Comparison of ENCODE assay signal across 8 cellular contexts in the genomic region with DNA sequence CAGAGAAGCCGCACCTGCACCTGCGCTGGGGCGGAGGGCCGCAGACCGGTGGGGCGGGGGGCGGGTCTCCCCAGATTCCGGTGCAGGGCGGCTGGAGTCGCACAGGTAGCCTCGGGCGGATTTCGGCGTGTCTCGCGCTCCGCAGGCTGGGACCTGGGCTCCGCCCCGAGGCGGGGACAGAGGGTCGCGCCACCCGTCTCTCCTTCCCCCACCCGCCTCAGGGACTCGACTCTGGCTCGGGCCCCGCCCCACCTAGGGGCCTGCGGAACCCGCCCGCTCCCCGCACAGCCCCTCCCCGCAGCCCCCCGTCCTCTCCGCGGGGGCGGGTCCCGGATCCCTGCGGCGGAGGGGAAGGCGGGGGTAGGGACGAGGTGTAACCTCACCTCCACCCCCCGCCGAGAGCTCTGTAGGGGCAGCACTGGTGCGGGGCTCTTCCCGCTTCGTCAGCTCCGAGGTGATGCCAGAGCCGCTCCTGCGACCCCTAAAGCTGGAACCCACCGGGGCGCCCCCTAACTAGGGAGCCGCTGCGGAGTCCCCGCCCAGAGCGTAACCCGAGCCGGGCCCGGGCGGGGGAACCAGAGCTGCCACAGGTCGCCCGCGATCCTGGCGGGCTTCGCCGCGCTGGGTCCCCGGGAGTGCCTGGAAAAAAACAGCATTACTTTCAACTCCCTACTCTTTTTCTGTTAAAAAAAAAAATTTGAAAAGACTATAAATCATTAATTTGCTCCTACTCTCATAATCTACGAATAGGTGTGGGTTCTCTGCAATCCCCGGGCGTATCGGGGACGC. TPM values are rescaled to one million over a fixed set of nuclear protein-coding genes. Genes with fewer than 3 reads are reported as not detected.
A peak's percentile ranks its signal among the peaks of the same experiment; 100 is the strongest.
DNase-seq lines count a peak whose midpoint lies in the region; ATAC-seq and TF ChIP-seq lines count a peak whose summit lies in the region.

A gene with protein sequence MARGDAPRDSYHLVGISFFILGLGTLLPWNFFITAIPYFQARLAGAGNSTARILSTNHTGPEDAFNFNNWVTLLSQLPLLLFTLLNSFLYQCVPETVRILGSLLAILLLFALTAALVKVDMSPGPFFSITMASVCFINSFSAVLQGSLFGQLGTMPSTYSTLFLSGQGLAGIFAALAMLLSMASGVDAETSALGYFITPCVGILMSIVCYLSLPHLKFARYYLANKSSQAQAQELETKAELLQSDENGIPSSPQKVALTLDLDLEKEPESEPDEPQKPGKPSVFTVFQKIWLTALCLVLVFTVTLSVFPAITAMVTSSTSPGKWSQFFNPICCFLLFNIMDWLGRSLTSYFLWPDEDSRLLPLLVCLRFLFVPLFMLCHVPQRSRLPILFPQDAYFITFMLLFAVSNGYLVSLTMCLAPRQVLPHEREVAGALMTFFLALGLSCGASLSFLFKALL (minus strand): TSS at position 134 of the 789 bp plus-strand sequence. CDS start 169 bp downstream, outside the sequence.

- H3K9me3 ChIP-seq in BE2C (no peaks in the 10 kb centered on the region), Panc1 (ENCODE audit: control insufficient read depth, insufficient read depth, low read depth, low read length) (no peaks in the 10 kb centered on the region), trophoblast cell (ENCODE audit: insufficient read depth, low read depth, low read length) (no peaks in the 10 kb centered on the region), transverse colon (no peaks in the 10 kb centered on the region)

- CTCF ChIA-PET in Panc1 (lab: Charles Lee) = no interaction called here

- H2BK5ac ChIP-seq in trophoblast cell (ENCODE audit: low read depth, low read length, poor library complexity) = peak within 1 kb of the TSS; percentile 98

- H3K4me1 ChIP-seq in BE2C = no peaks in the 10 kb centered on the region
- peaks cover 15% of the 10 kb centered on the region; the same call in 1 of the 2 replicates for H3K4me1 ChIP-seq in Panc1 (ENCODE audit: control insufficient read depth, insufficient read depth, low read length)
- H3K4me1 ChIP-seq in trophoblast cell (ENCODE audit: control insufficient read depth in 1 of 2, insufficient read depth in 2 of 2, low read length in 2 of 2) = peaks cover 11% of the 10 kb centered on the region in 2 experiments
- peaks cover 0 to 28% (median 17%) of the 10 kb centered on the region in 4 donors for H3K4me1 ChIP-seq in transverse colon

- H3K18ac ChIP-seq in trophoblast cell (ENCODE audit: low read length) = peak within 1 kb of the TSS; percentile 93

- H2AFZ ChIP-seq in trophoblast cell (ENCODE audit: insufficient read depth, low read length, poor library complexity) = peak within 1 kb of the TSS; percentile 89

- TF ChIP-seq EP300 in transverse colon (IDR thresholded peaks at IDR 0.05; ENCODE audit: low read depth) = no peak

- peak within 1 kb of the TSS; percentile 85 for H4K8ac ChIP-seq in trophoblast cell (ENCODE audit: low read depth, low read length)

- WGBS in trophoblast cell (ENCODE audit: extremely low coverage, insufficient coverage, insufficient read length) = no CpG with 5 or more reads among the region's 72 CpGs
- WGBS in transverse colon (ENCODE audit: low coverage in 1 of 2), 2 donors = 0 to 1% methylated on average over 6 to 44 of the region's 72 CpGs

- peak; percentile 39 for ATAC-seq in GM21367 (IDR thresholded peaks at IDR 0.05; ENCODE audit: unreplicated experiment)
- peak; percentile 87 for ATAC-seq in Panc1

- peak within 1 kb of the TSS; percentile 97 for H4K91ac ChIP-seq in trophoblast cell (ENCODE audit: low read depth, low read length)

- H3K27ac ChIP-seq in Panc1 (ENCODE audit: low read length) (peak within 1 kb of the TSS; percentile 92), trophoblast cell (ENCODE audit: low read depth, low read length) (peak within 1 kb of the TSS; percentile 94), transverse colon (peak within 1 kb of the TSS; percentile 79 to 89 (median 84))

- H3K27me3 ChIP-seq in BE2C = no peaks in the 10 kb centered on the region
- H3K27me3 ChIP-seq in Panc1 (ENCODE audit: control insufficient read depth, insufficient read depth, low read length) = no peaks in the 10 kb centered on the region
- no peaks in the 10 kb centered on the region for H3K27me3 ChIP-seq in trophoblast cell (ENCODE audit: insufficient read depth, low read length)
- H3K27me3 ChIP-seq in transverse colon = peaks cover 35% of the 10 kb centered on the region

- in situ Hi-C loops in KBM-7 (cut with MboI; ENCODE audit: low pct_unique_long_range_greater_than_20kb, low sequenced_read_pairs) = no loop called here
- in situ Hi-C loops in Panc1 (cut with HindIII; ENCODE audit: low pct_unique_long_range_greater_than_20kb, low sequenced_read_pairs) = no loop called here
- in situ Hi-C loops in transverse colon (cut with MboI; ENCODE audit: low pct_ligation_motif_present in 1 of 4, low pct_unique_long_range_greater_than_20kb in 1 of 4, low sequenced_read_pairs in 3 of 4) = no loop called here

- H3K79me1 ChIP-seq in trophoblast cell (ENCODE audit: low read length) = peaks cover 16% of the 10 kb centered on the region

- BruUV-seq in Panc1 (replicated peaks; lab: Mats Ljungman, UMichigan) = no TSS peak

- peaks cover 10% of the 10 kb centered on the region for H3K79me2 ChIP-seq in trophoblast cell (ENCODE audit: control insufficient read depth, insufficient read depth, low read length, poor library complexity)

- peaks cover 10% of the 10 kb centered on the region for H3K36me3 ChIP-seq in BE2C
- H3K36me3 ChIP-seq in Panc1 (ENCODE audit: control insufficient read depth, insufficient read depth, low read length) = no peaks in the 10 kb centered on the region
- peaks cover 19% of the 10 kb centered on the region in 2 experiments for H3K36me3 ChIP-seq in trophoblast cell (ENCODE audit: control insufficient read depth in 1 of 2, insufficient read depth in 2 of 2, low read length in 2 of 2)
- no peaks in the 10 kb centered on the region for H3K36me3 ChIP-seq in transverse colon

- peak; percentile 39 for TF ChIP-seq POLR2A in transverse colon (IDR thresholded peaks at IDR 0.05)

- H3K4ac ChIP-seq in trophoblast cell (ENCODE audit: low read depth, low read length) = peak within 1 kb of the TSS; percentile 67

- peak within 1 kb of the TSS; percentile 61 for H2AK5ac ChIP-seq in trophoblast cell (ENCODE audit: low read length)

- TF ChIP-seq CTCF in BE2C (IDR thresholded peaks at IDR 0.05; ENCODE audit: low read depth, low read length) (no peak), Panc1 (IDR thresholded peaks at IDR 0.05) (no peak), transverse colon (IDR thresholded peaks at IDR 0.05) (no peak)

- intact Hi-C loops in Panc1 (cut with micrococcal nuclease; ENCODE audit: unreplicated experiment) (no loop called here), transverse colon (cut with DNase I; ENCODE audit: low total_unique reads) (no loop called here)

- POLR2A ChIA-PET in Panc1 (lab: Charles Lee) = interaction anchor here (0.5 to 0.6 kb wide), 2 partner anchors 48 to 377 kb away, joined by 4 to 5 read pairs; no protein-coding TSS in a partner anchor

- peak within 1 kb of the TSS; percentile 85 for H3K4me3 ChIP-seq in BE2C (ENCODE audit: low read depth, low read length)
- peak within 1 kb of the TSS; percentile 63 to 92 for H3K4me3 ChIP-seq in Panc1 (ENCODE audit: low read depth in 2 of 2, low read length in 2 of 2)
- H3K4me3 ChIP-seq in trophoblast cell (ENCODE audit: low read depth, low read length) = peak within 1 kb of the TSS; percentile 91
- H3K4me3 ChIP-seq in transverse colon = peak within 1 kb of the TSS; percentile 48 to 71 (median 66)

- H3K23ac ChIP-seq in trophoblast cell (ENCODE audit: low read length) = no peak within 1 kb of the TSS

- H3K14ac ChIP-seq in trophoblast cell (ENCODE audit: low read length) = peak within 1 kb of the TSS; percentile 89

- H2BK120ac ChIP-seq in trophoblast cell (ENCODE audit: insufficient read depth, low read length, poor library complexity) = peak within 1 kb of the TSS; percentile 92

- DNase-seq in BE2C (peak; percentile 90), KBM-7 (peak; percentile 87), Panc1 (ENCODE audit: low read depth, low spot score) (no peak), glomerular visceral epithelial cell (ENCODE audit: extremely low spot score) (peak; percentile 31), trophoblast cell (peak; percentile 76 to 89), transverse colon (peak; percentile 88)
- DNase-seq in activated T-helper 9 cell treated with anti-CD3 and anti-CD28 coated beads, Interleukin-2, amount 50 U/mL, for 16 hours (ENCODE audit: low read depth) = peak; percentile 69

- peak within 1 kb of the TSS; percentile 94 for H3K4me2 ChIP-seq in trophoblast cell (ENCODE audit: low read length)

- peak within 1 kb of the TSS; percentile 94 for H4K12ac ChIP-seq in trophoblast cell (ENCODE audit: low read depth, low read length)

- H2BK12ac ChIP-seq in trophoblast cell (ENCODE audit: low read length) = peak within 1 kb of the TSS; percentile 61

- H3K9ac ChIP-seq in trophoblast cell (ENCODE audit: low read length) = peak within 1 kb of the TSS; percentile 81

RNA-seq across cellular contexts. Expression of the gene that starts here (rescaled TPM):
- 11.9 TPM for polyA plus RNA-seq in BE2C (2012; ENCODE audit: insufficient read depth, insufficient read length, low read depth)
- total RNA-seq in Panc1 (2021; ENCODE audit: unreplicated experiment) = 28.3 TPM
- polyA plus RNA-seq in Panc1 (2012; ENCODE audit: insufficient read length) = 31.4 TPM
- 15.3 and 16.0 TPM in 2 replicates for polyA plus RNA-seq in trophoblast cell (2013)
- 10 to 100 TPM in 3 of 4 donors, 1 to 10 TPM in 1; 7.5 to 32.4 (median 14.4) TPM for total RNA-seq in transverse colon
